9 cellular contexts compared by ENCODE assay signal in genomic region chr1:181141431-181141910, GRCh38. TPM values are rescaled to one million over a fixed set of nuclear protein-coding genes. Genes with fewer than 3 reads are reported as not detected.
DNase-seq lines count a peak whose midpoint lies in the region; ATAC-seq, FAIRE-seq and TF ChIP-seq lines count a peak whose summit lies in the region.
"Had no signal": no experiment of that assay in that cellular context is flagged by ENCODE, and none has a peak within 500 bp of the region (broad histone marks: within the 10 kb centered on the region; RNA-seq: fewer than 3 reads in every experiment).

No MANE protein-coding gene starts in this region.

- no peaks in the 10 kb centered on the region for H3K79me2 ChIP-seq in K562 (ENCODE audit: control insufficient read depth, insufficient read depth, low read length)
- H3K79me2 ChIP-seq in osteoblast (ENCODE audit: insufficient read depth, low read length), result no peaks in the 10 kb centered on the region

- 0 out of 4 replicates have a peak, but pooled peaks have one; percentile 13 to 29 for TF ChIP-seq RAD21 in K562 (CRISPR knock-in tag; conservative IDR thresholded peaks at IDR 0.05 in 1 of 2, IDR thresholded peaks at IDR 0.05 in 1 of 2)

- ATAC-seq in K562 (peak; percentile 56), HG03520 (IDR thresholded peaks at IDR 0.05; ENCODE audit: unreplicated experiment) (no peak), HG03097 (IDR thresholded peaks at IDR 0.05; ENCODE audit: low FRiP score, unreplicated experiment) (no peak), HG02981 (IDR thresholded peaks at IDR 0.05; ENCODE audit: unreplicated experiment) (no peak)

- in situ Hi-C loops in K562 (cut with MboI), result loop anchor here (5.0 kb wide), 3 partner anchors 59 to 639 kb away; partner anchors contain the start of gene ACBD6

- TF ChIP-seq EP300 in K562 (IDR thresholded peaks at IDR 0.05; ENCODE audit: low read length), result peak; percentile 63; the same call in 1 of the 2 replicates

- H3K27ac ChIP-seq in K562 (ENCODE audit: extremely low read depth, low read depth, low read length), result peak overlapping the region; percentile 36; the same call in 1 of the 3 replicates
- H3K27ac ChIP-seq in osteoblast (ENCODE audit: low read depth, low read length), result peak overlapping the region; percentile 90

- CTCF ChIA-PET in K562 (lab: Yijun Ruan, JAX; ENCODE audit: low intra/inter-chr PET ratio), result interaction anchor here (0.6 to 3.1 kb wide), 4 partner anchors 57 to 256 kb away, joined by 3 to 22 read pairs (median 10); no protein-coding TSS in a partner anchor

- peaks cover 25 to 28% of the 10 kb centered on the region in 2 experiments for H3K4me1 ChIP-seq in K562 (replicated peaks in 1 of 2; ENCODE audit: control insufficient read depth in 2 of 2, insufficient read depth in 2 of 2, low read length in 2 of 2)
- H3K4me1 ChIP-seq in osteoblast (ENCODE audit: insufficient read depth, low read length), result peaks cover 35% of the 10 kb centered on the region

- H3K27me3 ChIP-seq in GM06990 (replicated peaks; ENCODE audit: control insufficient read depth, insufficient read depth, low read length) (no peaks in the 10 kb centered on the region), K562 (ENCODE audit: control insufficient read depth in 2 of 2, insufficient read depth in 2 of 2, low read length in 2 of 2) (no peaks in the 10 kb centered on the region), osteoblast (ENCODE audit: insufficient read depth, low read length) (no peaks in the 10 kb centered on the region)

- H4K20me1 ChIP-seq in K562 (replicated peaks; ENCODE audit: control insufficient read depth, insufficient read depth, low read length) (no peaks in the 10 kb centered on the region), osteoblast (ENCODE audit: insufficient read depth, low read length) (no peaks in the 10 kb centered on the region)

- DNase-seq in GM06990 (ENCODE audit: extremely low read depth, insufficient read length) (peak; percentile 46), SHP77 treated with DMSO at 0.1 percent for 48 hours (lab: John Stamatoyannopoulos, UW) (peak; percentile 61), K562 (ENCODE audit: extremely low read depth in 1 of 4, low spot score in 3 of 4) (peak; percentile 81 to 88 (median 83)), osteoblast (ENCODE audit: insufficient read length, low spot score, missing footprints) (peak; percentile 89), DMS79 treated with DMSO at 0.1 percent for 48 hours (lab: John Stamatoyannopoulos, UW) (no peak)

- intact Hi-C loops in K562 (cut with micrococcal nuclease), result loop anchor here (5.0 kb wide), 1 partner anchor 624 kb away; no protein-coding TSS in a partner anchor

- FAIRE-seq in K562 (lab: Jason Lieb, UNC), result peak; percentile 65
- FAIRE-seq: islet of Langerhans had no signal

- H3K4me2 ChIP-seq in K562 (ENCODE audit: insufficient read depth, low read length) (peak overlapping the region; percentile 64), osteoblast (ENCODE audit: insufficient read depth, low read length) (peak overlapping the region; percentile 90)

- no TSS peak for BruUV-seq in K562 (replicated peaks; lab: Mats Ljungman, UMichigan)

- no peaks in the 10 kb centered on the region for H3K36me3 ChIP-seq in GM06990 (ENCODE audit: control insufficient read depth, insufficient read depth, low read length)
- no peaks in the 10 kb centered on the region for H3K36me3 ChIP-seq in K562 (ENCODE audit: control insufficient read depth, insufficient read depth, low read length)
- H3K36me3 ChIP-seq in osteoblast (ENCODE audit: insufficient read depth, low read length), result no peaks in the 10 kb centered on the region

- TF ChIP-seq POLR2A in K562 (conservative IDR thresholded peaks at IDR 0.05), result no peak

- H3K4me3 ChIP-seq in GM06990 (replicated peaks; ENCODE audit: low read depth, low read length), result no peak overlapping the region
- no peak overlapping the region for H3K4me3 ChIP-seq in K562
- no peak overlapping the region for H3K4me3 ChIP-seq in osteoblast (ENCODE audit: insufficient read depth, low read length)

- no peaks in the 10 kb centered on the region for H3K9me1 ChIP-seq in K562 (ENCODE audit: control insufficient read depth, insufficient read depth, low read length)

- H3K9me3 ChIP-seq in K562 (replicated peaks; ENCODE audit: control insufficient read depth, insufficient read depth, low read depth, low read length), result no peaks in the 10 kb centered on the region
- H3K9me3 ChIP-seq in osteoblast (ENCODE audit: low read depth, low read length), result no peaks in the 10 kb centered on the region

- H2AFZ ChIP-seq in K562 (ENCODE audit: low read depth, low read length) (peak overlapping the region; percentile 91), osteoblast (ENCODE audit: low read length) (peak overlapping the region; percentile 27)

- TF ChIP-seq CTCF in GM06990 (IDR thresholded peaks at IDR 0.05; ENCODE audit: insufficient read depth, low read length, poor library complexity, severe bottlenecking), result peak; percentile 18
- no peak for TF ChIP-seq CTCF in K562 (IDR thresholded peaks at IDR 0.05 in 2 of 3, conservative IDR thresholded peaks at IDR 0.05 in 1 of 3; ENCODE audit: insufficient read depth in 2 of 3, low read depth in 1 of 3, low read length in 3 of 3)
- no peak for TF ChIP-seq CTCF in osteoblast (IDR thresholded peaks at IDR 0.05; ENCODE audit: extremely low read depth, low read depth, low read length)

- H3K9ac ChIP-seq in K562 (ENCODE audit: insufficient read depth in 1 of 2, low read depth in 2 of 2, low read length in 2 of 2), result peak overlapping the region; percentile 37 to 75; a peak in 3 of 4 replicates

- POLR2A ChIA-PET in K562 (lab: Yijun Ruan, JAX), result interaction anchor here (0.6 to 5.6 kb wide), 11 partner anchors 12 to 237 kb away, joined by 3 to 52 read pairs (median 6); partner anchors contain the start of gene IER5

- 19% methylated on average over 5 of the region's 5 CpGs for WGBS in K562 (ENCODE audit: insufficient coverage, low coverage, missing lambda C conversion rate)

TF ChIP-seq in K562, 482 proteins besides CTCF, POLR2A, EP300 and RAD21 (continues in another document):
- no peak for TF ChIP-seq TGIF2 (CRISPR knock-in tag; IDR thresholded peaks at IDR 0.05)
- no peak for TF ChIP-seq ZKSCAN3 (CRISPR knock-in tag; IDR thresholded peaks at IDR 0.05)
- no peak for TF ChIP-seq NONO (IDR thresholded peaks at IDR 0.05; ENCODE audit: low read depth in 2 of 2, low read length in 1 of 2)
- peak; percentile 76; the same call in 1 of the 2 replicates for TF ChIP-seq GATAD2A (IDR thresholded peaks at IDR 0.05)
- TF ChIP-seq BCLAF1 (IDR thresholded peaks at IDR 0.05; ENCODE audit: borderline replicate concordance in 1 of 2, control insufficient read depth in 1 of 2, low read depth in 2 of 2, low read length in 1 of 2), result no peak
- 0 out of 2 replicates have a peak, but pooled peaks have one; percentile 13 for TF ChIP-seq HMBOX1 (IDR thresholded peaks at IDR 0.05)
- TF ChIP-seq NBN (IDR thresholded peaks at IDR 0.05; ENCODE audit: low read depth), result no peak
- TF ChIP-seq ZNF431 (CRISPR knock-in tag; IDR thresholded peaks at IDR 0.05), result no peak

RNA-seq across cellular contexts. Expression of gene IER5, which starts 53.0 kb away (rescaled TPM):
- total RNA-seq in K562 (2011; cell fraction: chromatin; rRNA removed; ENCODE audit: low replicate concordance), result 21.5 and 24.6 TPM in 2 replicates
- 27.5 and 31.9 TPM in 2 replicates for total RNA-seq in K562 (2011; cell fraction: nucleolus; rRNA removed)
- total RNA-seq in K562 (2011; cell fraction: nucleoplasm; rRNA removed), result 26.3 and 27.0 TPM in 2 replicates
- 32.1 and 33.1 TPM in 2 replicates for total RNA-seq in K562 (2014; rRNA removed)
- 9.9 and 10.9 TPM in 2 replicates for total RNA-seq in K562 (2014; rRNA removed; fragmentation: Illumina TruSeq; extraction: Trizol)
- total RNA-seq in K562 (2015; rRNA removed; fragmentation: Illumina TruSeq; extraction: Trizol), result 14.1 and 14.6 TPM in 2 replicates
- total RNA-seq in K562 (2021), result 29.8 and 30.4 TPM in 2 replicates
- 11.5 and 13.9 TPM in 2 replicates for polyA plus RNA-seq in K562 (2011; rRNA removed)
- polyA plus RNA-seq in K562 (2011; cell fraction: cytosol; rRNA removed), result 9.5 and 16.6 TPM in 2 replicates
- 19.1 and 21.0 TPM in 2 replicates for polyA plus RNA-seq in K562 (2011; cell fraction: nucleus; rRNA removed)
- polyA plus RNA-seq in K562 (2012), result 18.7 and 22.8 TPM in 2 replicates
- polyA plus RNA-seq in K562 (2014; fragmentation: Illumina TruSeq; extraction: Trizol), result 12.0 and 12.6 TPM in 2 replicates
- 1 to 10 TPM; 2.4 to 2.5 TPM for polyA plus RNA-seq in K562 (2014; fragmentation: Nextera tagmentation; extraction: Ambion mirVana)
- polyA plus RNA-seq in K562 (2014; rRNA removed), result 25.0 and 25.7 TPM in 2 replicates
- 10.3 and 13.4 TPM in 2 replicates for polyA minus RNA-seq in K562 (2011; rRNA and poly(A)+ RNA removed)
- polyA minus RNA-seq in K562 (2011; cell fraction: cytosol; rRNA and poly(A)+ RNA removed), result 12.1 and 13.3 TPM in 2 replicates
- 21.1 and 33.3 TPM in 2 replicates for polyA minus RNA-seq in K562 (2011; cell fraction: nucleus; rRNA and poly(A)+ RNA removed)
- 16.2 and 17.4 TPM in 2 replicates for total RNA-seq in osteoblast
